In genomic region chr17:80454557-80455327, GRCh38 we compare ENCODE assay signal across 8 cellular contexts. TPM values are rescaled to one million over a fixed set of nuclear protein-coding genes. Genes with fewer than 3 reads are reported as not detected.
DNase-seq lines count a peak whose midpoint lies in the region; ATAC-seq, FAIRE-seq and TF ChIP-seq lines count a peak whose summit lies in the region.

No MANE protein-coding gene starts in this region.

- no peak for TF ChIP-seq CTCF in RWPE1 (conservative IDR thresholded peaks at IDR 0.05; ENCODE audit: low read depth)
- no peak for TF ChIP-seq CTCF in fibroblast of the aortic adventitia (IDR thresholded peaks at IDR 0.05; ENCODE audit: insufficient read depth, low read length)
- no peak for TF ChIP-seq CTCF in nephron (IDR thresholded peaks at IDR 0.05; ENCODE audit: unreplicated experiment in 3 of 3)

- H3K9me3 Mint-ChIP-seq in nephron: no peaks in the 10 kb centered on the region

- peaks cover 20% of the 10 kb centered on the region for H3K27me3 Mint-ChIP-seq in nephron (ENCODE audit: low read depth)

- no peak for FAIRE-seq in H54 (lab: Jason Lieb, UNC)

- peak overlapping the region; percentile 92 to 95 (median 95) for H3K4me3 Mint-ChIP-seq in nephron

- no peaks in the 10 kb centered on the region for H3K36me3 Mint-ChIP-seq in nephron (ENCODE audit: low read depth)

- H3K4me1 Mint-ChIP-seq in nephron: peaks cover 52% of the 10 kb centered on the region

- peak; percentile 93 for ATAC-seq in stimulated activated naive CD8-positive, alpha-beta T cell treated with anti-CD3 and anti-CD28 coated beads, Interleukin-15, Interleukin-2, amounts not matched to agents 100 U/mL and 50 U/mL, for 24 hours

- peak overlapping the region; percentile 90 to 98 (median 97) for H3K27ac Mint-ChIP-seq in nephron

- peak; percentile 67 for TF ChIP-seq POLR2A in H54 (IDR thresholded peaks at IDR 0.05; ENCODE audit: low read depth, low read length)

- POLR2A ChIA-PET in RWPE1 (lab: Yijun Ruan, JAX; ENCODE audit: low non-redundant PET): interaction anchor here (0.5 to 1.3 kb wide), 8 partner anchors 12 to 996 kb away, joined by 3 to 7 read pairs (median 3); no protein-coding TSS in a partner anchor

- peak overlapping the region; percentile 94 for H3K27ac ChIP-seq in RWPE1

- DNase-seq in ELF-1 (ENCODE audit: low read depth, low spot score): peak; percentile 95
- DNase-seq in H54 (ENCODE audit: insufficient read length, low spot score): peak; percentile 99
- DNase-seq in LoVo (ENCODE audit: low spot score): peak; percentile 96
- DNase-seq in RWPE1 (ENCODE audit: low spot score): peak; percentile 94
- DNase-seq in activated effector memory CD4-positive, alpha-beta T cell treated with Interleukin-2 at 50 U/mL for 16 hours: peak; percentile 94
- DNase-seq in fibroblast of the aortic adventitia (ENCODE audit: low read depth): peak; percentile 95
- peak; percentile 97 for DNase-seq in stimulated activated naive CD8-positive, alpha-beta T cell treated with anti-CD3 and anti-CD28 coated beads, Interleukin-15, Interleukin-2, amounts not matched to agents 100 U/mL and 50 U/mL, for 24 hours

- CTCF ChIA-PET in RWPE1 (lab: Yijun Ruan, JAX): interaction anchor here (0.6 to 1.6 kb wide), 3 partner anchors 15 to 27 kb away, joined by 3 to 6 read pairs (median 4); no protein-coding TSS in a partner anchor

- peak overlapping the region; percentile 83 for H3K4me3 ChIP-seq in fibroblast of the aortic adventitia (ENCODE audit: low read depth, low read length)

RNA-seq across cellular contexts. Expression of gene NPTX1, which starts 21.7 kb away (rescaled TPM):
- 0.57 and 191 TPM in 2 replicates for total RNA-seq in fibroblast of the aortic adventitia (ENCODE audit: low replicate concordance)

RNA-seq across cellular contexts. Expression of gene ENDOV, which starts 39.8 kb away (rescaled TPM):
- 12.4 and 17.8 TPM in 2 replicates for total RNA-seq in fibroblast of the aortic adventitia (ENCODE audit: low replicate concordance)

Comparison
In these comparisons a context has a peak if more than half of its experiments do, and no peak if none do; other contexts are left out.
1. Peak in every context shown above with its lines: DNase-seq, ATAC-seq, H3K4me3 ChIP-seq and H3K27ac ChIP-seq.